In the genomic region with DNA sequence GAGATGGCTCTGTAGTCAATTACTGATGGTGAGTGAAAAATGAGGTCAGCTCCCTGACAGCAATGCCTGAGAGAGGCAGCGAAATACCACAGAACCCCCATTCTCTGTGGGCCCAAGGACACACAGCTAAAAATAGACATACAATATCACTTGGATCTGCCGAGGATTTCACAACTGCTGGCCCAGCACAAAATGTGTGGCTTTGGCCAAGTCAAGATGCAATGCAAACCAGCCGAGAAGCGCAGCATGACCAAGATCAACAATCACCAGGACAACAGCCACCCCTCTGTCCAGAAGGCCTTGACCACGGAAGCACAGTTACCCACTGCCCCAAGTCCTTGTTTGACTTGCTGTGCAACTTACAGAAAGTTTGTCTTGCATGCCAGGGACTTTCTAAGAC, we compare ENCODE assay signal across 12 cellular contexts. TPM values are rescaled to one million over a fixed set of nuclear protein-coding genes. Genes with fewer than 3 reads are reported as not detected.
DNase-seq lines count a peak whose midpoint lies in the region; ATAC-seq and TF ChIP-seq lines count a peak whose summit lies in the region.
"Had no signal": no experiment of that assay in that cellular context is flagged by ENCODE, and none has a peak within 500 bp of the region (broad histone marks: within the 10 kb centered on the region; RNA-seq: fewer than 3 reads in every experiment).

No MANE protein-coding gene starts in this region.

- TF ChIP-seq POLR2A in gastroesophageal sphincter (IDR thresholded peaks at IDR 0.05) (no peak), uterus (IDR thresholded peaks at IDR 0.05) (no peak)

- H3K9me3 ChIP-seq in gastroesophageal sphincter: no peaks in the 10 kb centered on the region
- no peaks in the 10 kb centered on the region for H3K9me3 ChIP-seq in uterus
- H3K9me3 ChIP-seq: A549 had no signal

- no peaks in the 10 kb centered on the region for H3K36me3 ChIP-seq in gastroesophageal sphincter
- no peaks in the 10 kb centered on the region for H3K36me3 ChIP-seq in uterus

- H3K4me1 Mint-ChIP-seq in nephron: peaks cover 15% of the 10 kb centered on the region
- H3K4me1 Mint-ChIP-seq in effector memory CD8-positive, alpha-beta T cell (ENCODE audit: low read depth in 2 of 2): no peaks in the 10 kb centered on the region
- no peaks in the 10 kb centered on the region for H3K4me1 Mint-ChIP-seq in stimulated activated naive B cell treated with anti-CD40 and anti-IgM and Interleukin-4, amounts not matched to agents 10 μg/mL and 1 μg/mL and 100 μg/mL, for 72 hours

- no peak overlapping the region for H3K27ac ChIP-seq in gastroesophageal sphincter
- H3K27ac ChIP-seq in uterus: peak overlapping the region; percentile 50 to 62
- H3K27ac ChIP-seq: A549, HL-60 had no signal

- intact Hi-C loops in uterus (cut with DNase I; ENCODE audit: low total_unique reads): no loop called here

- peak overlapping the region in 2 of 3 experiments; percentile 41 to 68 for H3K27ac Mint-ChIP-seq in nephron
- no peak overlapping the region for H3K27ac Mint-ChIP-seq in effector memory CD8-positive, alpha-beta T cell
- H3K27ac Mint-ChIP-seq in stimulated activated naive B cell treated with anti-CD40 and anti-IgM and Interleukin-4, amounts not matched to agents 10 μg/mL and 1 μg/mL and 100 μg/mL, for 72 hours: no peak overlapping the region

- H3K4me3 Mint-ChIP-seq in nephron: no peak overlapping the region
- no peak overlapping the region for H3K4me3 Mint-ChIP-seq in effector memory CD8-positive, alpha-beta T cell
- H3K4me3 Mint-ChIP-seq in stimulated activated naive B cell treated with anti-CD40 and anti-IgM and Interleukin-4, amounts not matched to agents 10 μg/mL and 1 μg/mL and 100 μg/mL, for 72 hours: no peak overlapping the region

- TF ChIP-seq CTCF in gastroesophageal sphincter (IDR thresholded peaks at IDR 0.05) (no peak), nephron (IDR thresholded peaks at IDR 0.05; ENCODE audit: unreplicated experiment in 3 of 3) (no peak), uterus (IDR thresholded peaks at IDR 0.05) (no peak)

- peaks cover 4% of the 10 kb centered on the region for H3K27me3 Mint-ChIP-seq in nephron (ENCODE audit: low read depth)
- H3K27me3 Mint-ChIP-seq in effector memory CD8-positive, alpha-beta T cell: peaks cover 33 to 62% of the 10 kb centered on the region in 2 donors
- peaks cover 16 to 31% of the 10 kb centered on the region in 2 donors for H3K27me3 Mint-ChIP-seq in stimulated activated naive B cell treated with anti-CD40 and anti-IgM and Interleukin-4, amounts not matched to agents 10 μg/mL and 1 μg/mL and 100 μg/mL, for 72 hours

- no peak for TF ChIP-seq EP300 in gastroesophageal sphincter (IDR thresholded peaks at IDR 0.05)

- H3K9me3 Mint-ChIP-seq in nephron: no peaks in the 10 kb centered on the region
- no peaks in the 10 kb centered on the region for H3K9me3 Mint-ChIP-seq in effector memory CD8-positive, alpha-beta T cell
- peaks cover 0 to 2% of the 10 kb centered on the region in 2 donors for H3K9me3 Mint-ChIP-seq in stimulated activated naive B cell treated with anti-CD40 and anti-IgM and Interleukin-4, amounts not matched to agents 10 μg/mL and 1 μg/mL and 100 μg/mL, for 72 hours

- 11 to 42% methylated on average over 2 to 4 of the region's 5 CpGs for WGBS in gastroesophageal sphincter (ENCODE audit: low coverage in 1 of 2), 2 donors

- H3K4me1 ChIP-seq in gastroesophageal sphincter (peaks cover 0 to 38% (median 3%) of the 10 kb centered on the region in 3 donors), uterus (peaks cover 0 to 8% of the 10 kb centered on the region in 2 donors)
- H3K4me1 ChIP-seq: A549 had no signal

- no peaks in the 10 kb centered on the region for H3K36me3 Mint-ChIP-seq in nephron (ENCODE audit: low read depth)
- H3K36me3 Mint-ChIP-seq in effector memory CD8-positive, alpha-beta T cell (ENCODE audit: insufficient read depth): no peaks in the 10 kb centered on the region
- H3K36me3 Mint-ChIP-seq in stimulated activated naive B cell treated with anti-CD40 and anti-IgM and Interleukin-4, amounts not matched to agents 10 μg/mL and 1 μg/mL and 100 μg/mL, for 72 hours: no peaks in the 10 kb centered on the region

- peak; percentile 86 for ATAC-seq in gastroesophageal sphincter
- ATAC-seq in effector memory CD8-positive, alpha-beta T cell (replicated peaks): no peak
- ATAC-seq in stimulated activated naive B cell treated with anti-CD40 and anti-IgM and Interleukin-4, amounts not matched to agents 10 μg/mL and 1 μg/mL and 100 μg/mL, for 72 hours (replicated peaks): no peak
- ATAC-seq: A549 had no signal

- DNase-seq in SKM-1 treated with dmso at 0.1 percent for 144 hours (lab: John Stamatoyannopoulos, UW; ENCODE audit: unreplicated experiment) (peak; percentile 7), SKM-1 (lab: John Stamatoyannopoulos, UW; ENCODE audit: unreplicated experiment) (no peak), uterus (peak; percentile 81 to 82), foreskin melanocyte (no peak)
- no peak for DNase-seq in effector memory CD8-positive, alpha-beta T cell
- no peak for DNase-seq in stimulated activated naive B cell treated with anti-CD40 and anti-IgM and Interleukin-4, amounts not matched to agents 10 μg/mL and 1 μg/mL and 100 μg/mL, for 72 hours
- DNase-seq: NCI-H226, SW 1271 had no signal

- H3K4me3 ChIP-seq in gastroesophageal sphincter (no peak overlapping the region), uterus (no peak overlapping the region)
- H3K4me3 ChIP-seq: A549 had no signal

- H3K27me3 ChIP-seq in gastroesophageal sphincter (no peaks in the 10 kb centered on the region), uterus (no peaks in the 10 kb centered on the region)

RNA-seq across cellular contexts. Expression of a gene that starts 52.2 kb away (rescaled TPM):
- total RNA-seq in gastroesophageal sphincter (10 to 100 TPM; 36.3 to 55.4 (median 42.9) TPM), uterus (100 to 1,000 TPM in 1 of 4 donors, 10 to 100 TPM in 3; 15.6 to 106 (median 40.8) TPM)

RNA-seq across cellular contexts. Expression of a gene that starts 56.9 kb away (rescaled TPM):
- total RNA-seq in gastroesophageal sphincter (10 to 100 TPM in 2 of 4 donors, 1 to 10 TPM in 2; 7.4 to 27.7 (median 10.7) TPM), uterus (10 to 100 TPM in 3 of 4 donors, 1 to 10 TPM in 1; 9.4 to 56.8 (median 26.8) TPM)

Comparison
In these comparisons a context has a peak if more than half of its experiments do, and no peak if none do; other contexts are left out.
1. DNase-seq: peak in SKM-1 treated with dmso at 0.1 percent for 144 hours (single experiment) and uterus (2 of 2); none in SKM-1 (single experiment), foreskin melanocyte (single experiment), effector memory CD8-positive, alpha-beta T cell (0 of 3) and stimulated activated naive B cell treated with anti-CD40 and anti-IgM and Interleukin-4, amounts not matched to agents 10 μg/mL and 1 μg/mL and 100 μg/mL, for 72 hours (single experiment).
2. H3K27ac ChIP-seq: peak in uterus (2 of 2); none in gastroesophageal sphincter (0 of 4).
3. H3K27ac Mint-ChIP-seq: peak in nephron (2 of 3); none in effector memory CD8-positive, alpha-beta T cell (0 of 2) and stimulated activated naive B cell treated with anti-CD40 and anti-IgM and Interleukin-4, amounts not matched to agents 10 μg/mL and 1 μg/mL and 100 μg/mL, for 72 hours (single experiment).